9 cellular contexts compared by ENCODE assay signal in genomic region chr9:4301971-4302427, GRCh38. TPM values are rescaled to one million over a fixed set of nuclear protein-coding genes. Genes with fewer than 3 reads are reported as not detected.
DNase-seq lines count a peak whose midpoint lies in the region; ATAC-seq and TF ChIP-seq lines count a peak whose summit lies in the region.
"Had no signal": no experiment of that assay in that cellular context is flagged by ENCODE, and none has a peak within 500 bp of the region (broad histone marks: within the 10 kb centered on the region; RNA-seq: fewer than 3 reads in every experiment).

No MANE protein-coding gene starts in this region.

- H3K9me3 ChIP-seq in thyroid gland = no peaks in the 10 kb centered on the region

- H3K4me3 Mint-ChIP-seq in activated naive CD4-positive, alpha-beta T cell treated with anti-CD3 and anti-CD28 coated beads for 36 hours = no peak overlapping the region

- in situ Hi-C loops in astrocyte of the cerebellum (cut with HindIII; ENCODE audit: low sequenced_read_pairs) = no loop called here

- H3K4me3 ChIP-seq in astrocyte of the cerebellum (ENCODE audit: low read depth, low read length) = no peak overlapping the region
- no peak overlapping the region for H3K4me3 ChIP-seq in thyroid gland (replicated peaks in 1 of 3)
- H3K4me3 ChIP-seq: cardiac muscle cell had no signal

- no peaks in the 10 kb centered on the region for H3K36me3 ChIP-seq in thyroid gland
- H3K36me3 ChIP-seq: cardiac muscle cell had no signal

- H3K9me3 Mint-ChIP-seq in activated naive CD4-positive, alpha-beta T cell treated with anti-CD3 and anti-CD28 coated beads for 36 hours = no peaks in the 10 kb centered on the region

- peak overlapping the region in 2 of 3 donors; percentile 7 to 15 for H3K27ac ChIP-seq in thyroid gland
- H3K27ac ChIP-seq: cardiac muscle cell had no signal

- no peaks in the 10 kb centered on the region for H3K36me3 Mint-ChIP-seq in activated naive CD4-positive, alpha-beta T cell treated with anti-CD3 and anti-CD28 coated beads for 36 hours (ENCODE audit: low read depth)

- peak; percentile 45 for DNase-seq in activated naive CD4-positive, alpha-beta T cell treated with anti-CD3 and anti-CD28 coated beads for 36 hours
- no peak for DNase-seq in activated naive CD4-positive, alpha-beta T cell (lab: John Stamatoyannopoulos, UW)
- DNase-seq in astrocyte of the cerebellum (ENCODE audit: low read depth) = peak; percentile 78
- DNase-seq in islet precursor cell = peak; percentile 81
- DNase-seq in thyroid gland = peak; percentile 63 to 64
- no peak for DNase-seq in NCI-H82 (lab: John Stamatoyannopoulos, UW)

- no peak for TF ChIP-seq CTCF in astrocyte of the cerebellum (IDR thresholded peaks at IDR 0.05; ENCODE audit: low read depth, low read length, missing control alignments)
- no peak for TF ChIP-seq CTCF in thyroid gland (IDR thresholded peaks at IDR 0.05)

- H3K27me3 ChIP-seq in thyroid gland = no peaks in the 10 kb centered on the region

- ATAC-seq in GM21447 (IDR thresholded peaks at IDR 0.05; ENCODE audit: unreplicated experiment) (no peak), GM19452 (IDR thresholded peaks at IDR 0.05; ENCODE audit: unreplicated experiment) (no peak)

- intact Hi-C loops in activated naive CD4-positive, alpha-beta T cell treated with anti-CD3 and anti-CD28 coated beads for 36 hours (cut with micrococcal nuclease) = loop anchor here (10.0 kb wide), 1 partner anchor 1323 kb away; the partner anchor contains the start of gene RIC1
- intact Hi-C loops in thyroid gland (cut with DNase I) = no loop called here

- H3K27ac Mint-ChIP-seq in activated naive CD4-positive, alpha-beta T cell treated with anti-CD3 and anti-CD28 coated beads for 36 hours = no peak overlapping the region

- peaks cover 51% of the 10 kb centered on the region for H3K4me1 Mint-ChIP-seq in activated naive CD4-positive, alpha-beta T cell treated with anti-CD3 and anti-CD28 coated beads for 36 hours (ENCODE audit: low read depth)

- 16 to 18% methylated on average over 2 of the region's 2 CpGs for WGBS in thyroid gland, 2 donors

- CTCF ChIA-PET in activated naive CD4-positive, alpha-beta T cell treated with anti-CD3 and anti-CD28 coated beads for 36 hours (lab: Charles Lee) = interaction anchor here (1.6 to 6.9 kb wide), 3 partner anchors 13 to 77 kb away, joined by 4 to 48 read pairs (median 9); no protein-coding TSS in a partner anchor

- H3K27me3 Mint-ChIP-seq in activated naive CD4-positive, alpha-beta T cell treated with anti-CD3 and anti-CD28 coated beads for 36 hours (ENCODE audit: low read depth) = peaks cover 7% of the 10 kb centered on the region

- no peak for TF ChIP-seq POLR2A in thyroid gland (IDR thresholded peaks at IDR 0.05)

- peaks cover 11 to 21% of the 10 kb centered on the region in 2 donors for H3K4me1 ChIP-seq in thyroid gland

RNA-seq across cellular contexts. Expression of gene GLIS3, which starts 2.1 kb away (rescaled TPM):
- 1 to 10 TPM; 1.4 to 1.7 TPM for total RNA-seq in activated naive CD4-positive, alpha-beta T cell treated with anti-CD3 and anti-CD28 coated beads for 36 hours
- 100 to 1,000 TPM in 3 of 4 donors, 10 to 100 TPM in 1; 90.7 to 208 (median 127) TPM for total RNA-seq in thyroid gland

Comparison
In these comparisons a context has a peak if more than half of its experiments do, and no peak if none do; other contexts are left out.
1. DNase-seq: peak in activated naive CD4-positive, alpha-beta T cell treated with anti-CD3 and anti-CD28 coated beads for 36 hours (single experiment), astrocyte of the cerebellum (single experiment), islet precursor cell (single experiment) and thyroid gland (2 of 2); none in activated naive CD4-positive, alpha-beta T cell (0 of 4) and NCI-H82 (single experiment).
2. RNA of gene GLIS3, which starts 2.1 kb away (total RNA-seq): 90.7 to 208 TPM in thyroid gland; 1.4 to 1.7 TPM in activated naive CD4-positive, alpha-beta T cell treated with anti-CD3 and anti-CD28 coated beads for 36 hours; every median in the first group is over 10 times any median in the second.